Comparison of ENCODE assay signal across 1 cellular context in genomic region chr2:63855418-63856301, GRCh38.
TF ChIP-seq lines count a peak whose summit lies in the region.

No MANE protein-coding gene starts in this region.

TF ChIP-seq in H1, 55 proteins besides CTCF, POLR2A, EP300 and RAD21:
- TF ChIP-seq NRF1 (IDR thresholded peaks at IDR 0.05; ENCODE audit: low read depth, low read length) (no peak), SIRT6 (IDR thresholded peaks at IDR 0.05; ENCODE audit: low read length) (no peak), E2F6 (IDR thresholded peaks at IDR 0.05) (no peak), TBP (IDR thresholded peaks at IDR 0.05; ENCODE audit: low read depth, low read length) (no peak), CHD1 (IDR thresholded peaks at IDR 0.05; ENCODE audit: low read depth, low read length) (no peak), CEBPB (IDR thresholded peaks at IDR 0.05; ENCODE audit: low read depth, low read length) (no peak), JUND (IDR thresholded peaks at IDR 0.05; ENCODE audit: low read length) (no peak), GABPA (IDR thresholded peaks at IDR 0.05; ENCODE audit: borderline replicate concordance, insufficient read depth, low read length) (no peak), GTF2F1 (IDR thresholded peaks at IDR 0.05; ENCODE audit: borderline replicate concordance, low read depth, low read length) (no peak), SIN3A (conservative IDR thresholded peaks at IDR 0.05 in 1 of 2, IDR thresholded peaks at IDR 0.05 in 1 of 2; ENCODE audit: low read depth in 1 of 2, low read length in 2 of 2) (no peak), CHD2 (IDR thresholded peaks at IDR 0.05; ENCODE audit: low read length) (no peak), JUN (IDR thresholded peaks at IDR 0.05; ENCODE audit: low read depth, low read length) (no peak), TAF7 (optimal IDR thresholded peaks at IDR 0.05; ENCODE audit: borderline replicate concordance, low read depth, low read length) (no peak), FOSL1 (IDR thresholded peaks at IDR 0.05; ENCODE audit: insufficient read depth, low read depth, low read length) (no peak), SAP30 (IDR thresholded peaks at IDR 0.05; ENCODE audit: insufficient read depth, insufficient replicate concordance, low read length) (no peak)
